In genomic region chr3:101303089-101303731, GRCh38 we compare ENCODE assay signal across 1 cellular context.
TF ChIP-seq lines count a peak whose summit lies in the region.

No MANE protein-coding gene starts in this region.

TF ChIP-seq in GM12878, 131 proteins besides CTCF, POLR2A, EP300 and RAD21 (continued from another document):
- TF ChIP-seq E2F4 (IDR thresholded peaks at IDR 0.05; ENCODE audit: low read depth, low read length) = no peak
- TF ChIP-seq RAD51 (IDR thresholded peaks at IDR 0.05) = no peak
- TF ChIP-seq ZBTB40 (IDR thresholded peaks at IDR 0.05; ENCODE audit: borderline replicate concordance) = no peak
- TF ChIP-seq FOS (IDR thresholded peaks at IDR 0.05; ENCODE audit: borderline replicate concordance, extremely low read depth, insufficient read length) = no peak
- no peak for TF ChIP-seq PAX5 (IDR thresholded peaks at IDR 0.05; ENCODE audit: borderline replicate concordance, low read depth, low read length)
- no peak for TF ChIP-seq KAT2A (conservative IDR thresholded peaks at IDR 0.05; ENCODE audit: control insufficient read depth, low read depth, low read length)
- TF ChIP-seq ZBED1 (IDR thresholded peaks at IDR 0.05; ENCODE audit: borderline replicate concordance) = peak; percentile 51; the same call in 1 of the 2 replicates
- no peak for TF ChIP-seq CEBPZ (IDR thresholded peaks at IDR 0.05; ENCODE audit: low read depth, low read length)
- 0 out of 2 replicates have a peak, but pooled peaks have one; percentile 15 for TF ChIP-seq CREB1 (IDR thresholded peaks at IDR 0.05; ENCODE audit: low read depth)
- no peak for TF ChIP-seq PRDM15 (CRISPR knock-in tag; IDR thresholded peaks at IDR 0.05)
- TF ChIP-seq CREM (IDR thresholded peaks at IDR 0.05; ENCODE audit: low read depth) = peak; percentile 88
- TF ChIP-seq BCL3 (IDR thresholded peaks at IDR 0.05; ENCODE audit: borderline replicate concordance, insufficient read depth, low read depth, low read length, poor library complexity, severe bottlenecking) = peak; percentile 46
- TF ChIP-seq BMI1 (IDR thresholded peaks at IDR 0.05; ENCODE audit: borderline replicate concordance) = no peak
- no peak for TF ChIP-seq ZNF217 (IDR thresholded peaks at IDR 0.05)
- TF ChIP-seq WRNIP1 (IDR thresholded peaks at IDR 0.05; ENCODE audit: borderline replicate concordance, low read depth, low read length) = no peak
- no peak for TF ChIP-seq MAX (IDR thresholded peaks at IDR 0.05; ENCODE audit: low read depth, low read length)
- TF ChIP-seq HDGF (IDR thresholded peaks at IDR 0.05) = no peak
- TF ChIP-seq JUNB (IDR thresholded peaks at IDR 0.05) = peak; percentile 100
- TF ChIP-seq MEF2A (IDR thresholded peaks at IDR 0.05; ENCODE audit: insufficient read depth, low read depth, low read length) = peak; percentile 72; the same call in 1 of the 2 replicates
- no peak for TF ChIP-seq BACH1 (IDR thresholded peaks at IDR 0.05; ENCODE audit: borderline replicate concordance)
- TF ChIP-seq SMAD1 (IDR thresholded peaks at IDR 0.05; ENCODE audit: low read depth, partially characterized antibody) = no peak
- 0 out of 2 replicates have a peak, but pooled peaks have one; percentile 76 for TF ChIP-seq MTA3 (IDR thresholded peaks at IDR 0.05; ENCODE audit: borderline replicate concordance, low read length)
- TF ChIP-seq SREBF2 (IDR thresholded peaks at IDR 0.05; ENCODE audit: low read length) = no peak
- TF ChIP-seq GABPA (IDR thresholded peaks at IDR 0.05; ENCODE audit: low read depth) = peak; percentile 76; the same call in 1 of the 2 replicates
- TF ChIP-seq IKZF2 (IDR thresholded peaks at IDR 0.05) = peak; percentile 27 to 40; a peak in 1 of 4 replicates
- peak; percentile 54 for TF ChIP-seq MTA2 (IDR thresholded peaks at IDR 0.05; ENCODE audit: low read depth)
- TF ChIP-seq BCL11A (IDR thresholded peaks at IDR 0.05; ENCODE audit: low read depth, low read length) = peak; percentile 88; the same call in 1 of the 2 replicates
- TF ChIP-seq NFYA (IDR thresholded peaks at IDR 0.05; ENCODE audit: borderline replicate concordance, low read depth, low read length) = no peak
- no peak for TF ChIP-seq KDM1A (IDR thresholded peaks at IDR 0.05; ENCODE audit: borderline replicate concordance)
- TF ChIP-seq SIN3A (IDR thresholded peaks at IDR 0.05; ENCODE audit: low read depth, low read length) = no peak
- TF ChIP-seq POLR2AphosphoS2 (IDR thresholded peaks at IDR 0.05; ENCODE audit: low read depth, low read length) = no peak
- no peak for TF ChIP-seq RELB (IDR thresholded peaks at IDR 0.05; ENCODE audit: low read depth)
TF ChIP-seq in GM12878: peak in this region for 24.
